12 cellular contexts compared by ENCODE assay signal in genomic region chr6:157383471-157383870, GRCh38. TPM values are rescaled to one million over a fixed set of nuclear protein-coding genes. Genes with fewer than 3 reads are reported as not detected.
DNase-seq lines count a peak whose midpoint lies in the region; ATAC-seq, FAIRE-seq and TF ChIP-seq lines count a peak whose summit lies in the region.
"Had no signal": no experiment of that assay in that cellular context is flagged by ENCODE, and none has a peak within 500 bp of the region (broad histone marks: within the 10 kb centered on the region; RNA-seq: fewer than 3 reads in every experiment).

No MANE protein-coding gene starts in this region.

- POLR2A ChIA-PET in HepG2 (lab: Yijun Ruan, JAX) = no interaction called here

- DNase-seq in HepG2 (ENCODE audit: low spot score) = no peak
- DNase-seq in right lobe of liver = no peak
- no peak for DNase-seq in activated naive CD8-positive, alpha-beta T cell treated with anti-CD3 and anti-CD28 coated beads for 36 hours
- DNase-seq in memory B cell (ENCODE audit: low spot score in 2 of 2) = no peak
- DNase-seq in NCI-H1048 (lab: John Stamatoyannopoulos, UW) = no peak
- DNase-seq in stimulated activated CD4-positive, alpha-beta T cell treated with anti-CD3 and anti-CD28 coated beads, Interleukin-1b, Interleukin-23, amount 100 ng/mL, for 48 hours = no peak
- DNase-seq: foreskin melanocyte, NCI-H1694 treated with DMSO at 0.1 percent for 48 hours had no signal

- H3K27me3 ChIP-seq in HepG2 (ENCODE audit: control insufficient read depth in 1 of 2, insufficient read depth in 2 of 2, low read length in 2 of 2) = no peaks in the 10 kb centered on the region; a peak in 1 of 5 replicates
- H3K27me3 ChIP-seq in right lobe of liver = no peaks in the 10 kb centered on the region
- H3K27me3 ChIP-seq: tibial nerve had no signal

- peaks cover 7% of the 10 kb centered on the region for H3K36me3 Mint-ChIP-seq in activated naive CD8-positive, alpha-beta T cell treated with anti-CD3 and anti-CD28 coated beads for 36 hours
- H3K36me3 Mint-ChIP-seq in memory B cell = peaks cover 16% of the 10 kb centered on the region

- no TSS peak for BruUV-seq in HepG2 (replicated peaks; lab: Mats Ljungman, UMichigan)

- H3K27me3 Mint-ChIP-seq in activated naive CD8-positive, alpha-beta T cell treated with anti-CD3 and anti-CD28 coated beads for 36 hours = peaks cover 17% of the 10 kb centered on the region
- no peaks in the 10 kb centered on the region for H3K27me3 Mint-ChIP-seq in memory B cell

- H3K4me3 ChIP-seq in HepG2 (replicated peaks in 1 of 3; ENCODE audit: insufficient read depth in 1 of 3, low read depth in 2 of 3, low read length in 3 of 3) (peak overlapping the region in 1 of 3 experiments; percentile 10; a peak in 3 of 6 replicates), right lobe of liver (no peak overlapping the region)

- no peak for TF ChIP-seq CTCF in HepG2 (CRISPR knock-in tag; IDR thresholded peaks at IDR 0.05)
- TF ChIP-seq CTCF in right lobe of liver (IDR thresholded peaks at IDR 0.05) = no peak

- 88% methylated on average over 9 of the region's 9 CpGs for WGBS in HepG2 (ENCODE audit: low lambda C conversion rate)
- 78% methylated on average over 9 of the region's 9 CpGs for WGBS in right lobe of liver (ENCODE audit: insufficient coverage, low coverage, low lambda C conversion rate, missing lambda C conversion rate)

- no peak for ATAC-seq in HepG2
- no peak for ATAC-seq in right lobe of liver
- no peak for ATAC-seq in memory B cell (ENCODE audit: low read depth)
- ATAC-seq in GM18909 (IDR thresholded peaks at IDR 0.05; ENCODE audit: poor library complexity, unreplicated experiment) = no peak
- no peak for ATAC-seq in HG03025 (IDR thresholded peaks at IDR 0.05; ENCODE audit: low FRiP score, unreplicated experiment)

- H3K4me1 ChIP-seq in HepG2 (ENCODE audit: insufficient read depth, low read length) (peaks cover 41% of the 10 kb centered on the region), right lobe of liver (peaks cover 0 to 13% (median 8%) of the 10 kb centered on the region in 4 donors)

- in situ Hi-C loops in HepG2 (cut with HindIII; ENCODE audit: extremely low pct_ligation_motif_present, low pct_unique_long_range_greater_than_20kb) = no loop called here

- TF ChIP-seq POLR2A in HepG2 (IDR thresholded peaks at IDR 0.05; ENCODE audit: insufficient read depth in 1 of 2, low read depth in 2 of 2, low read length in 2 of 2) = no peak
- no peak for TF ChIP-seq POLR2A in right lobe of liver (IDR thresholded peaks at IDR 0.05)

- peaks cover 29% of the 10 kb centered on the region for H3K4me1 Mint-ChIP-seq in activated naive CD8-positive, alpha-beta T cell treated with anti-CD3 and anti-CD28 coated beads for 36 hours
- H3K4me1 Mint-ChIP-seq in memory B cell = peaks cover 34% of the 10 kb centered on the region

- H3K4me2 ChIP-seq in HepG2 (ENCODE audit: low read depth, low read length) = peak overlapping the region; percentile 67

- H3K9me3 ChIP-seq in HepG2 (ENCODE audit: low read length) (no peaks in the 10 kb centered on the region), right lobe of liver (no peaks in the 10 kb centered on the region)
- H3K9me3 ChIP-seq: tibial nerve had no signal

- CTCF ChIA-PET in HepG2 (lab: Yijun Ruan, JAX; ENCODE audit: low intra/inter-chr PET ratio, low total read pairs) = no interaction called here

- no peak for FAIRE-seq in HepG2 (lab: Jason Lieb, UNC)

- H2AFZ ChIP-seq in HepG2 (ENCODE audit: low read length) = no peak overlapping the region

- no peak overlapping the region for H3K9ac ChIP-seq in HepG2 (ENCODE audit: insufficient read depth, low read depth, low read length)

- intact Hi-C loops in HepG2 (cut with micrococcal nuclease; ENCODE audit: unreplicated experiment) (loop anchor here (2.0 to 5.0 kb wide), 3 partner anchors 49 to 213 kb away; no protein-coding TSS in a partner anchor), right lobe of liver (cut with DNase I) (no loop called here)

- H4K20me1 ChIP-seq in HepG2 (ENCODE audit: insufficient read depth, low read length) = peaks cover 4% of the 10 kb centered on the region; the same call in 1 of the 2 replicates

- H3K27ac Mint-ChIP-seq in activated naive CD8-positive, alpha-beta T cell treated with anti-CD3 and anti-CD28 coated beads for 36 hours = no peak overlapping the region
- H3K27ac Mint-ChIP-seq in memory B cell = no peak overlapping the region
- H3K27ac Mint-ChIP-seq: CD14-positive monocyte had no signal

- H3K36me3 ChIP-seq in HepG2 (replicated peaks in 1 of 2; ENCODE audit: control insufficient read depth in 1 of 2, insufficient read depth in 2 of 2, low read length in 2 of 2) = no peaks in the 10 kb centered on the region
- no peaks in the 10 kb centered on the region for H3K36me3 ChIP-seq in right lobe of liver
- H3K36me3 ChIP-seq: tibial nerve had no signal

- H3K4me3 Mint-ChIP-seq in activated naive CD8-positive, alpha-beta T cell treated with anti-CD3 and anti-CD28 coated beads for 36 hours = peak overlapping the region; percentile 58
- peak overlapping the region; percentile 74 for H3K4me3 Mint-ChIP-seq in memory B cell

- peaks cover 17% of the 10 kb centered on the region for H3K79me2 ChIP-seq in HepG2 (ENCODE audit: insufficient read depth, low read length)

- TF ChIP-seq EP300 in HepG2 (IDR thresholded peaks at IDR 0.05; ENCODE audit: low read depth in 2 of 2, low read length in 2 of 2) = no peak
- TF ChIP-seq EP300 in HepG2 (CRISPR knock-in tag; IDR thresholded peaks at IDR 0.05; ENCODE audit: borderline replicate concordance) = no peak

- no peaks in the 10 kb centered on the region for H3K9me3 Mint-ChIP-seq in activated naive CD8-positive, alpha-beta T cell treated with anti-CD3 and anti-CD28 coated beads for 36 hours
- no peaks in the 10 kb centered on the region for H3K9me3 Mint-ChIP-seq in memory B cell
- H3K9me3 Mint-ChIP-seq: CD14-positive monocyte had no signal

- no peak overlapping the region for H3K27ac ChIP-seq in HepG2 (ENCODE audit: extremely low read length, insufficient read depth, low read length)
- no peak overlapping the region for H3K27ac ChIP-seq in right lobe of liver
- H3K27ac ChIP-seq: tibial nerve had no signal

- TF ChIP-seq RAD21 in HepG2 (CRISPR knock-in tag; IDR thresholded peaks at IDR 0.05) = no peak

TF ChIP-seq in HepG2, 621 proteins besides CTCF, POLR2A, EP300 and RAD21 (continues in another document):
- TF ChIP-seq BRCA1 (CRISPR knock-in tag; IDR thresholded peaks at IDR 0.05) (no peak), ZNF329 (CRISPR knock-in tag; IDR thresholded peaks at IDR 0.05; ENCODE audit: low read depth) (no peak), TOE1 (CRISPR knock-in tag; IDR thresholded peaks at IDR 0.05) (no peak), SRF (IDR thresholded peaks at IDR 0.05; ENCODE audit: low read depth, low read length) (no peak), HIVEP1 (CRISPR knock-in tag; IDR thresholded peaks at IDR 0.05) (no peak), PRDM10 (CRISPR knock-in tag; IDR thresholded peaks at IDR 0.05; ENCODE audit: low read depth) (no peak)

RNA-seq across cellular contexts. Expression of gene ZDHHC14, which starts 2.5 kb away (rescaled TPM):
- total RNA-seq in HepG2 (2016; rRNA removed; fragmentation: Illumina TruSeq; extraction: Trizol) (2.4 and 3.7 TPM in 2 replicates), right lobe of liver (10 to 100 TPM in 4 of 6 experiments, 1 to 10 TPM in 2; 7.3 to 13.0 (median 10.3) TPM)
- total RNA-seq in HepG2 (2016; cell fraction: cytosol; rRNA removed; fragmentation: Illumina TruSeq; extraction: Trizol; ENCODE audit: low read depth) = 0.71 and 1.2 TPM in 2 replicates
- total RNA-seq in HepG2 (2016; cell fraction: insoluble cytoplasmic fraction; rRNA removed; fragmentation: Illumina TruSeq; extraction: Trizol) = 2.5 and 4.2 TPM in 2 replicates
- 2.2 and 2.8 TPM in 2 replicates for total RNA-seq in HepG2 (2016; cell fraction: membrane; rRNA removed; fragmentation: Illumina TruSeq; extraction: Trizol)
- total RNA-seq in HepG2 (2016; cell fraction: nucleus; rRNA removed; fragmentation: Illumina TruSeq; extraction: Trizol) = 2.8 and 5.7 TPM in 2 replicates
- polyA plus RNA-seq in HepG2 (2011; rRNA removed) = 9.5 and 9.8 TPM in 2 replicates
- polyA plus RNA-seq in HepG2 (2011; cell fraction: cytosol; rRNA removed) = 8.8 and 10.7 TPM in 2 replicates
- 13.1 TPM in 2 replicates for polyA plus RNA-seq in HepG2 (2011; cell fraction: nucleus; rRNA removed)
- polyA plus RNA-seq in HepG2 (2012) = 8.9 and 17.1 TPM in 2 replicates
- 1.00 and 1.1 TPM in 2 replicates for polyA plus RNA-seq in HepG2 (2016; cell fraction: cytosol; fragmentation: Illumina TruSeq; extraction: Trizol; ENCODE audit: low read depth)
- polyA plus RNA-seq in HepG2 (2016; cell fraction: insoluble cytoplasmic fraction; fragmentation: Illumina TruSeq; extraction: Trizol; ENCODE audit: low read depth) = 4.4 and 5.2 TPM in 2 replicates
- 2.5 and 3.0 TPM in 2 replicates for polyA plus RNA-seq in HepG2 (2016; cell fraction: membrane; fragmentation: Illumina TruSeq; extraction: Trizol; ENCODE audit: low read depth)
- polyA plus RNA-seq in HepG2 (2016; cell fraction: nucleus; fragmentation: Illumina TruSeq; extraction: Trizol; ENCODE audit: insufficient read depth, low read depth) = 9.7 and 10.1 TPM in 2 replicates
- polyA minus RNA-seq in HepG2 (2011; rRNA and poly(A)+ RNA removed; ENCODE audit: low replicate concordance) = 4.3 and 12.2 TPM in 2 replicates
- 6.2 and 7.4 TPM in 2 replicates for polyA minus RNA-seq in HepG2 (2011; cell fraction: cytosol; rRNA and poly(A)+ RNA removed)
- 13.1 and 17.1 TPM in 2 replicates for polyA minus RNA-seq in HepG2 (2011; cell fraction: nucleus; rRNA and poly(A)+ RNA removed)
- total RNA-seq in activated naive CD8-positive, alpha-beta T cell treated with anti-CD3 and anti-CD28 coated beads for 36 hours = 1 to 10 TPM; 2.9 to 3.5 TPM
